ENCODE assay signal across 25 cellular contexts in the genomic region with DNA sequence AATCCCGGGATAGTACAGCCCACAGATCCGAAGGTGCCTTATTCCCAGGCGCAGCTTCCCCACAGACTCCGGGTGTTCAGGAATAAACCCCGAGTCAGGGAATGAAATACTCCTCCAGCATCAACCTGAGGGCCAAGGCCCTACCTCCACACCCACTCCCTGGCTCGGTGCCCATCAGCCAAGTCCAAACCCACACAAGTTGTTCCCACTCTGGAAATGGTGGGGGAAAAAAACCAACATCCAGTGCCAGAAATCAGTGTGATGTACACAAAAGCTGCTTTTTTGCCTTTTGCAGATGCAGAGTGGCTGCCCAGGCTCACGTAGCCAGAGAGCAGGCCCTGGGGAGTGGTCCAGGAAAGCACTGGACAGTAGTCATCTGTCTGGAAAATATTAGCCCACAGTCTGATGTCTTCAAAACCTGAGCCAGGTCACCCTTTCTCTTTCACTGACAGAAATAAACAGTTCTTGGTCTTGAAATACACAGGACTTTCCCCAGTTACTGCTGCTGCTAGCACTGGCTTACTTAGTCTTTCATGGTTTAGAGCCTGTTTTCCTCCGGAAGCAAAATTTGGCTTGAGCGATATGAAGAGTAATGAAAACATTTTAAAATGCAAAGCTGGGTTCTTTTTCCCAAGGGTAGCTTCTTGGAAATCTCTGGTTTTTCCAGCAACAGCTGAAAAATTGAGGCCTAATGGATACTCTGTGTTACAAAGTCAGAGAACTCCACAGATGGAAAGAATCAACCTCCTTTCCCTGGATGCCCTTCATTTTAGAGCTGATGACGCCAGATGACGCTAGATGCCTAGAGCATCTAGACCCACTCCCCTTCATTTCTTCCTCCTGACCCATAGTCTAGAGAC. TPM values are rescaled to one million over a fixed set of nuclear protein-coding genes. Genes with fewer than 3 reads are reported as not detected.
DNase-seq lines count a peak whose midpoint lies in the region; ATAC-seq lines count a peak whose summit lies in the region.
"Had no signal": no experiment of that assay in that cellular context is flagged by ENCODE, and none has a peak within 500 bp of the region (broad histone marks: within the 10 kb centered on the region; RNA-seq: fewer than 3 reads in every experiment).

No MANE protein-coding gene starts in this region.

- H3K36me3 ChIP-seq in neuronal stem cell (replicated peaks in 1 of 2; ENCODE audit: control insufficient read depth in 2 of 2, insufficient read depth in 2 of 2, low read length in 2 of 2): no peaks in the 10 kb centered on the region
- H3K36me3 ChIP-seq: breast epithelium, MG63, thoracic aorta had no signal

- H3K27ac ChIP-seq in neuronal stem cell (replicated peaks; ENCODE audit: low read length): no peak overlapping the region
- H3K27ac ChIP-seq: 22Rv1, thoracic aorta had no signal

- H2BK12ac ChIP-seq in neuronal stem cell (ENCODE audit: low read length): no peak overlapping the region

- H2AK5ac ChIP-seq in neuronal stem cell (ENCODE audit: low read depth, low read length): no peak overlapping the region

- H3K14ac ChIP-seq in neuronal stem cell (ENCODE audit: low read length): no peak overlapping the region

- no peak overlapping the region for H4K8ac ChIP-seq in neuronal stem cell (ENCODE audit: low read depth, low read length)

- H3K27me3 ChIP-seq in neuronal stem cell (ENCODE audit: control insufficient read depth in 3 of 3, insufficient read depth in 3 of 3, low read depth in 1 of 3, low read length in 3 of 3): no peaks in the 10 kb centered on the region
- H3K27me3 ChIP-seq: breast epithelium, MG63 had no signal

- ATAC-seq in left ventricle myocardium superior: peak; percentile 88
- no peak for ATAC-seq in GM19463 (IDR thresholded peaks at IDR 0.05; ENCODE audit: unreplicated experiment)
- ATAC-seq: CD8-positive, alpha-beta T cell; HCT116; K562; SK-N-SH treated with all-trans-retinoic acid at 6 μM for 48 hours; stimulated activated effector memory CD8-positive, alpha-beta T cell treated with anti-CD3 and anti-CD28 coated beads, Interleukin-12 subunit alpha, Interleukin-12 subunit beta, amount 100 ng/mL, for 72 hours; WTC11 had no signal

- H2BK15ac ChIP-seq in neuronal stem cell (ENCODE audit: low read length): no peak overlapping the region

- H3K4ac ChIP-seq in neuronal stem cell (ENCODE audit: low read length): no peak overlapping the region

- peaks cover 0 to 7% of the 10 kb centered on the region in 2 donors for H3K4me1 ChIP-seq in neuronal stem cell (ENCODE audit: control insufficient read depth in 2 of 2, insufficient read depth in 1 of 2, low read depth in 1 of 2, low read length in 2 of 2)
- H3K4me1 ChIP-seq: breast epithelium had no signal

- intact Hi-C loops in left ventricle myocardium superior (cut with micrococcal nuclease): no loop called here

- H3K9me3 ChIP-seq in neuronal stem cell (replicated peaks in 1 of 2; ENCODE audit: control insufficient read depth in 2 of 2, insufficient read depth in 1 of 2, low read depth in 1 of 2, low read length in 2 of 2): peaks cover 0 to 3% of the 10 kb centered on the region in 2 donors
- H3K9me3 ChIP-seq: breast epithelium, MG63, thoracic aorta had no signal

- H3K18ac ChIP-seq in neuronal stem cell (ENCODE audit: low read length): peak overlapping the region; percentile 55

- no peak overlapping the region for H3K4me3 ChIP-seq in neuronal stem cell (ENCODE audit: low read length in 2 of 2)
- H3K4me3 ChIP-seq: breast epithelium, K562, lung, MG63, thoracic aorta had no signal

- no peak overlapping the region for H3K9ac ChIP-seq in neuronal stem cell (ENCODE audit: low read depth, low read length, poor library complexity)

- H3K79me1 ChIP-seq in neuronal stem cell (ENCODE audit: low read depth, low read length): no peaks in the 10 kb centered on the region

- peak; percentile 37 for DNase-seq in NCI-H82 (lab: John Stamatoyannopoulos, UW)
- no peak for DNase-seq in NCI-H82 treated with DMSO at 0.1 percent for 48 hours (lab: John Stamatoyannopoulos, UW; ENCODE audit: unreplicated experiment)
- DNase-seq in left ventricle myocardium superior: peak; percentile 53
- DNase-seq in neuronal stem cell (ENCODE audit: low spot score): no peak
- no peak for DNase-seq in COR-L47 (lab: John Stamatoyannopoulos, UW)
- no peak for DNase-seq in SHP77 (lab: John Stamatoyannopoulos, UW)
- DNase-seq in NCI-H510A (lab: John Stamatoyannopoulos, UW): no peak
- DNase-seq: activated effector memory CD4-positive, alpha-beta T cell treated with anti-CD3 and anti-CD28 coated beads, Interleukin-2, amount 50 U/mL, for 16 hours; activated T-cell treated with anti-CD3 and anti-CD28 coated beads for 4 hours; CD8-positive, alpha-beta T cell; GF-D8; MG63; NCI-H1436 treated with DMSO at 0.1 percent for 48 hours had no signal

- no CpG with 5 or more reads among the region's 11 CpGs for WGBS in neuronal stem cell (ENCODE audit: extremely low coverage in 2 of 2, insufficient read length in 2 of 2, insufficient replicate concordance in 1 of 2), 2 donors

- no peak overlapping the region for H2AFZ ChIP-seq in neuronal stem cell (ENCODE audit: low read length)

- no peak overlapping the region for H3K4me2 ChIP-seq in neuronal stem cell (ENCODE audit: insufficient read depth, low read length, poor library complexity, severe bottlenecking)

- no peak overlapping the region for H3K23ac ChIP-seq in neuronal stem cell (ENCODE audit: low read depth, low read length, poor library complexity)

- no peak overlapping the region for H2BK120ac ChIP-seq in neuronal stem cell (ENCODE audit: low read depth, low read length)

- no peak overlapping the region for H2BK5ac ChIP-seq in neuronal stem cell (ENCODE audit: low read length)

- H4K91ac ChIP-seq in neuronal stem cell (ENCODE audit: low read depth, low read length, poor library complexity): no peak overlapping the region

RNA-seq across cellular contexts. Expression of a gene that starts 18.2 kb away (rescaled TPM):
- 0.12 TPM for total RNA-seq in left ventricle myocardium superior
- 2.5 TPM for polyA plus RNA-seq in neuronal stem cell (2013, experiment 1 of 2)
- 2.5 TPM for polyA plus RNA-seq in neuronal stem cell (2013, experiment 2 of 2)
- total RNA-seq: K562, NCI-H460, osteocyte, thoracic aorta had no signal
- polyA plus RNA-seq: K562 had no signal

Comparison
In these comparisons a context has a peak if more than half of its experiments do, and no peak if none do; other contexts are left out.
1. DNase-seq: peak in NCI-H82 (single experiment) and left ventricle myocardium superior (single experiment); none in NCI-H82 treated with DMSO at 0.1 percent for 48 hours (single experiment), neuronal stem cell (single experiment), COR-L47 (single experiment), SHP77 (0 of 2) and NCI-H510A (single experiment).